ENCODE assay signal across 8 cellular contexts in genomic region chr10:69123306-69123746, GRCh38. TPM values are rescaled to one million over a fixed set of nuclear protein-coding genes. Genes with fewer than 3 reads are reported as not detected.
DNase-seq lines count a peak whose midpoint lies in the region; ATAC-seq and TF ChIP-seq lines count a peak whose summit lies in the region.

No MANE protein-coding gene starts in this region.

- no peaks in the 10 kb centered on the region for H4K20me1 ChIP-seq in OCI-LY1 (ENCODE audit: insufficient read depth, low read length)

- no peaks in the 10 kb centered on the region for H3F3A ChIP-seq in OCI-LY1 (ENCODE audit: insufficient read depth, low read length)

- intact Hi-C loops in Calu3 (cut with micrococcal nuclease; ENCODE audit: unreplicated experiment) (no loop called here), left lung (cut with DNase I) (no loop called here), tibial artery (cut with DNase I; ENCODE audit: low total_unique reads) (no loop called here)

- CTCF ChIA-PET in Calu3 (lab: Charles Lee), result interaction anchor here (0.6 to 2.1 kb wide), 2 partner anchors 118 to 730 kb away, joined by 7 to 13 read pairs; no protein-coding TSS in a partner anchor

- H3K4me3 ChIP-seq in OCI-LY1 (ENCODE audit: low read depth, low read length, poor library complexity, severe bottlenecking), result peak overlapping the region; percentile 67
- peak overlapping the region; percentile 93 to 97 for H3K4me3 ChIP-seq in left lung
- peak overlapping the region; percentile 71 to 93 for H3K4me3 ChIP-seq in tibial artery

- no peaks in the 10 kb centered on the region for H3K9me3 ChIP-seq in OCI-LY1 (ENCODE audit: low read length)
- H3K9me3 ChIP-seq in left lung, result no peaks in the 10 kb centered on the region
- H3K9me3 ChIP-seq in tibial artery, result no peaks in the 10 kb centered on the region

- H3K4me1 Mint-ChIP-seq in Calu3 (ENCODE audit: low read depth, unreplicated experiment), result no peaks in the 10 kb centered on the region

- H3K36me3 Mint-ChIP-seq in Calu3 (ENCODE audit: insufficient read depth, unreplicated experiment), result peaks cover 26% of the 10 kb centered on the region

- peak; percentile 65 for ATAC-seq in GM19023 (IDR thresholded peaks at IDR 0.05; ENCODE audit: unreplicated experiment)
- peak; percentile 16 for ATAC-seq in HG03108 (IDR thresholded peaks at IDR 0.05; ENCODE audit: unreplicated experiment)
- peak; percentile 61 for ATAC-seq in left lung

- H3K4me2 ChIP-seq in OCI-LY1 (ENCODE audit: low read length), result peak overlapping the region; percentile 85

- H3K27me3 ChIP-seq in OCI-LY1 (ENCODE audit: insufficient read depth, low read length), result no peaks in the 10 kb centered on the region
- H3K27me3 ChIP-seq in left lung, result no peaks in the 10 kb centered on the region
- H3K27me3 ChIP-seq in tibial artery, result no peaks in the 10 kb centered on the region

- H3K36me3 ChIP-seq in OCI-LY1 (ENCODE audit: insufficient read depth, low read length) (no peaks in the 10 kb centered on the region), left lung (no peaks in the 10 kb centered on the region), tibial artery (no peaks in the 10 kb centered on the region)

- peak overlapping the region; percentile 95 for H3K27ac Mint-ChIP-seq in Calu3 (ENCODE audit: unreplicated experiment)

- H2AFZ ChIP-seq in OCI-LY1 (ENCODE audit: low read length), result peak overlapping the region; percentile 29

- no peaks in the 10 kb centered on the region for H3K9me2 ChIP-seq in OCI-LY1 (ENCODE audit: low read depth, low read length)

- peak overlapping the region; percentile 74 for H3K9ac ChIP-seq in OCI-LY1 (ENCODE audit: low read length)

- H3K4me3 Mint-ChIP-seq in Calu3 (ENCODE audit: low read depth, unreplicated experiment), result peak overlapping the region; percentile 97

- H3K4me1 ChIP-seq in OCI-LY1 (ENCODE audit: insufficient read depth, low read length, severe bottlenecking) (peaks cover 22% of the 10 kb centered on the region), left lung (peaks cover 0 to 31% of the 10 kb centered on the region in 2 donors), tibial artery (peaks cover 0 to 24% (median 13%) of the 10 kb centered on the region in 4 donors)

- DNase-seq in Calu3 (no peak), caudate nucleus (lab: John Stamatoyannopoulos, UW) (peak in 5 of 61 donors; percentile 47 to 67 (median 55)), left lung (peak in 1 of 2 donors; percentile 73), tibial artery (no peak), RPMI8226 (no peak)

- TSS peak; percentile 99 for BruUV-seq in Calu3 (replicated peaks; lab: Mats Ljungman, UMichigan)

- TF ChIP-seq CTCF in Calu3 (IDR thresholded peaks at IDR 0.05; ENCODE audit: unreplicated experiment) (peak; percentile 15), OCI-LY1 (IDR thresholded peaks at IDR 0.05; ENCODE audit: low read length) (peak; percentile 53; the same call in 1 of the 2 replicates), left lung (IDR thresholded peaks at IDR 0.05) (no peak), tibial artery (IDR thresholded peaks at IDR 0.05) (no peak)

- H3K27ac ChIP-seq in OCI-LY1 (ENCODE audit: low read depth, low read length, poor library complexity, severe bottlenecking), result peak overlapping the region; percentile 51
- peak overlapping the region; percentile 96 for H3K27ac ChIP-seq in caudate nucleus (ENCODE audit: low read depth, low read length)
- H3K27ac ChIP-seq in left lung, result peak overlapping the region; percentile 99 to 100
- H3K27ac ChIP-seq in tibial artery, result peak overlapping the region; percentile 98

- no peaks in the 10 kb centered on the region for H3K9me3 Mint-ChIP-seq in Calu3 (ENCODE audit: low read depth, unreplicated experiment)

- peaks cover 36% of the 10 kb centered on the region for H3K79me2 ChIP-seq in OCI-LY1 (ENCODE audit: insufficient read depth, low read length)

- H3K27me3 Mint-ChIP-seq in Calu3 (ENCODE audit: unreplicated experiment), result no peaks in the 10 kb centered on the region

RNA-seq across cellular contexts. Expression of gene VPS26A, which starts 0.7 kb away (rescaled TPM):
- total RNA-seq in Calu3 (2022) (77.1 and 80.3 TPM in 2 replicates), left lung (10 to 100 TPM; 50.6 to 60.7 TPM)

RNA-seq across cellular contexts. Expression of gene SRGN, which starts 35.4 kb away (rescaled TPM):
- total RNA-seq in Calu3 (2022), result not detected in 2 replicates
- 100 to 1,000 TPM; 131 to 533 TPM for total RNA-seq in left lung

RNA-seq across cellular contexts. Expression of gene SUPV3L1, which starts 56.7 kb away (rescaled TPM):
- total RNA-seq in Calu3 (2022), result 39.1 and 47.8 TPM in 2 replicates
- 10 to 100 TPM; 15.8 to 22.3 TPM for total RNA-seq in left lung

Comparison
In these comparisons a context has a peak if more than half of its experiments do, and no peak if none do; other contexts are left out.
1. CTCF ChIP-seq: peak in Calu3 (single experiment) and OCI-LY1 (single experiment); none in left lung (0 of 2) and tibial artery (0 of 2).
2. RNA of gene SRGN, which starts 35.4 kb away (total RNA-seq): 131 to 533 TPM in left lung; not detected in Calu3; every median in the first group is over 100 times any median in the second.
3. Peak in every context shown above with its lines, with median percentiles within 50 percentile points of each other: ATAC-seq, H3K27ac ChIP-seq and H3K4me3 ChIP-seq.